In genomic region chr2:27065128-27065527, GRCh38 we compare ENCODE assay signal across 14 cellular contexts. TPM values are rescaled to one million over a fixed set of nuclear protein-coding genes. Genes with fewer than 3 reads are reported as not detected.
DNase-seq lines count a peak whose midpoint lies in the region; ATAC-seq and TF ChIP-seq lines count a peak whose summit lies in the region.
"Had no signal": no experiment of that assay in that cellular context is flagged by ENCODE, and none has a peak within 500 bp of the region (broad histone marks: within the 10 kb centered on the region; RNA-seq: fewer than 3 reads in every experiment).

No MANE protein-coding gene starts in this region.

- H3K27ac ChIP-seq in SK-N-SH (ENCODE audit: low read depth in 2 of 2, low read length in 1 of 2) = no peak overlapping the region
- no peak overlapping the region for H3K27ac ChIP-seq in heart left ventricle
- H3K27ac ChIP-seq: BLaER1, GM23248 had no signal

- TF ChIP-seq CTCF in SK-N-SH (IDR thresholded peaks at IDR 0.05) (no peak), heart left ventricle (IDR thresholded peaks at IDR 0.05) (no peak)

- H3K4me2 ChIP-seq in SK-N-SH = no peak overlapping the region
- H3K4me2 ChIP-seq: BLaER1 had no signal

- no peak for TF ChIP-seq EP300 in SK-N-SH (IDR thresholded peaks at IDR 0.05; ENCODE audit: borderline replicate concordance in 1 of 2, low read depth in 1 of 2, low read length in 1 of 2)

- CTCF ChIA-PET in SK-N-SH (lab: Yijun Ruan, JAX) = interaction anchor here (1.1 to 18.5 kb wide), 4 partner anchors 12 to 104 kb away, joined by 3 to 227 read pairs (median 59); partner anchors contain the start of genes AGBL5, EMILIN1 and KHK

- peaks cover 58% of the 10 kb centered on the region for H3K79me2 ChIP-seq in SK-N-SH (ENCODE audit: insufficient read depth)

- POLR2A ChIA-PET in SK-N-SH (lab: Yijun Ruan, JAX) = interaction anchor here (2.4 to 3.4 kb wide), 3 partner anchors 9 to 14 kb away, joined by 10 to 12 read pairs (median 11); partner anchors contain the start of gene AGBL5

- no peak for ATAC-seq in SK-N-SH treated with all-trans-retinoic acid at 6 μM for 48 hours
- ATAC-seq in left cardiac atrium = no peak
- no peak for ATAC-seq in heart left ventricle
- ATAC-seq in left colon = peak; percentile 55
- no peak for ATAC-seq in HG03108 (IDR thresholded peaks at IDR 0.05; ENCODE audit: unreplicated experiment)

- no peak for TF ChIP-seq POLR2A in heart left ventricle (IDR thresholded peaks at IDR 0.05)

- no peak overlapping the region for H2AFZ ChIP-seq in SK-N-SH (ENCODE audit: low read depth)
- H2AFZ ChIP-seq: GM23248 had no signal

- no peaks in the 10 kb centered on the region for H3K9me3 ChIP-seq in SK-N-SH
- no peaks in the 10 kb centered on the region for H3K9me3 ChIP-seq in heart left ventricle
- H3K9me3 ChIP-seq: BLaER1, HAP-1 had no signal

- peaks cover 47 to 51% of the 10 kb centered on the region in 2 experiments for H3K36me3 ChIP-seq in SK-N-SH (replicated peaks in 1 of 2; ENCODE audit: control insufficient read depth in 1 of 2, insufficient read depth in 2 of 2, low read length in 1 of 2)
- peaks cover 0 to 71% (median 55%) of the 10 kb centered on the region in 9 donors for H3K36me3 ChIP-seq in heart left ventricle

- H3K9me2 ChIP-seq in SK-N-SH = no peaks in the 10 kb centered on the region

- no peak for DNase-seq in SK-N-SH
- peak; percentile 7 for DNase-seq in left cardiac atrium
- DNase-seq in heart left ventricle = no peak
- no peak for DNase-seq in left colon
- DNase-seq in activated CD4-positive, alpha-beta T cell treated with anti-CD3 and anti-CD28 coated beads, Interleukin-2, amount 50 U/mL, for 1 hour = no peak
- DNase-seq: 8988T; CD4-positive, alpha-beta memory T cell; DMS53; DND-41; GM23248 had no signal

- H3K27me3 ChIP-seq in SK-N-SH (ENCODE audit: insufficient read depth) (no peaks in the 10 kb centered on the region), heart left ventricle (no peaks in the 10 kb centered on the region)
- H3K27me3 ChIP-seq: BLaER1 had no signal

- H3K4me3 ChIP-seq in SK-N-SH (ENCODE audit: low read depth in 2 of 2, low read length in 1 of 2) (no peak overlapping the region), heart left ventricle (no peak overlapping the region)
- H3K4me3 ChIP-seq: BLaER1, GM23248, HAP-1 had no signal

- peaks cover 12 to 25% of the 10 kb centered on the region in 2 experiments for H3K4me1 ChIP-seq in SK-N-SH (ENCODE audit: control insufficient read depth in 1 of 2, insufficient read depth in 2 of 2, low read depth in 1 of 2, low read length in 1 of 2)
- H3K4me1 ChIP-seq in heart left ventricle = peaks cover 3 to 30% (median 17%) of the 10 kb centered on the region in 12 donors
- H3K4me1 ChIP-seq: HAP-1 had no signal

- no peak for TF ChIP-seq RAD21 in SK-N-SH (IDR thresholded peaks at IDR 0.05; ENCODE audit: low read length)

- WGBS in SK-N-SH (ENCODE audit: low lambda C conversion rate) = 89% methylated on average over 3 of the region's 3 CpGs
- WGBS in heart left ventricle, 4 donors = 76 to 89% (median 85%) methylated on average over 3 of the region's 3 CpGs

- peaks cover 23% of the 10 kb centered on the region for H3F3A ChIP-seq in SK-N-SH (replicated peaks; ENCODE audit: insufficient read depth)

- intact Hi-C loops in left cardiac atrium (cut with DNase I) = no loop called here
- intact Hi-C loops in heart left ventricle (cut with DNase I) = no loop called here
- intact Hi-C loops in left colon (cut with DNase I, micrococcal nuclease) = no loop called here

- H4K20me1 ChIP-seq in SK-N-SH (ENCODE audit: insufficient read depth) = peaks cover 14% of the 10 kb centered on the region

- H3K9ac ChIP-seq in SK-N-SH = no peak overlapping the region
- H3K9ac ChIP-seq: BLaER1, GM23248 had no signal

TF ChIP-seq in SK-N-SH, 30 proteins besides CTCF, POLR2A, EP300 and RAD21 (continues in another document):
- 0 out of 2 replicates have a peak, but pooled peaks have one; percentile 11 for TF ChIP-seq POLR2AphosphoS5 (IDR thresholded peaks at IDR 0.05; ENCODE audit: low read depth, low read length)
- TF ChIP-seq FOSL2 (IDR thresholded peaks at IDR 0.05; ENCODE audit: borderline replicate concordance, low read depth) = no peak

TF ChIP-seq in SK-N-SH treated with all-trans-retinoic acid at 6 μM for 48 hours, 23 proteins besides CTCF, POLR2A, EP300 and RAD21 (continues in another document):
- TF ChIP-seq OSR1 (CRISPR knock-in tag; IDR thresholded peaks at IDR 0.05) (no peak), ZNF70 (CRISPR knock-in tag; IDR thresholded peaks at IDR 0.05) (no peak), TCF4 (CRISPR knock-in tag; IDR thresholded peaks at IDR 0.05; ENCODE audit: borderline replicate concordance) (no peak), ARNTL (CRISPR knock-in tag; IDR thresholded peaks at IDR 0.05; ENCODE audit: borderline replicate concordance, low read depth) (no peak), PPARA (CRISPR knock-in tag; IDR thresholded peaks at IDR 0.05; ENCODE audit: borderline replicate concordance) (no peak), ZNF8 (CRISPR knock-in tag; IDR thresholded peaks at IDR 0.05) (no peak), ZC3H10 (CRISPR knock-in tag; IDR thresholded peaks at IDR 0.05) (no peak), TSHZ2 (CRISPR knock-in tag; IDR thresholded peaks at IDR 0.05) (no peak), RARB (CRISPR knock-in tag; IDR thresholded peaks at IDR 0.05) (no peak)

RNA-seq across cellular contexts. Expression of gene OST4, which starts 6.3 kb away (rescaled TPM):
- polyA plus RNA-seq in SK-N-SH (2012; rRNA removed) (876 and 1,851 TPM in 2 replicates), heart left ventricle (100 to 1,000 TPM; 335 to 517 TPM)
- polyA plus RNA-seq in SK-N-SH (2012; cell fraction: cytosol; rRNA removed) = 1,232 and 1,463 TPM in 2 replicates
- 356 and 431 TPM in 2 replicates for polyA plus RNA-seq in SK-N-SH (2012; cell fraction: nucleus; rRNA removed)
- total RNA-seq in left cardiac atrium (100 to 1,000 TPM; 364 to 404 TPM), heart left ventricle (100 to 1,000 TPM; 215 to 466 (median 343) TPM), left colon (100 to 1,000 TPM; 243 to 278 TPM)

RNA-seq across cellular contexts. Expression of gene EMILIN1, which starts 13.3 kb away (rescaled TPM):
- polyA plus RNA-seq in SK-N-SH (2012; rRNA removed) = 184 and 286 TPM in 2 replicates
- 96.2 and 169 TPM in 2 replicates for polyA plus RNA-seq in SK-N-SH (2012; cell fraction: cytosol; rRNA removed)
- polyA plus RNA-seq in SK-N-SH (2012; cell fraction: nucleus; rRNA removed) = 206 and 267 TPM in 2 replicates
- 10 to 100 TPM; 41.1 to 46.6 TPM for total RNA-seq in left cardiac atrium
- 10 to 100 TPM in 8 of 9 donors, 1 to 10 TPM in 1; 7.5 to 76.9 (median 16.3) TPM for total RNA-seq in heart left ventricle
- 10 to 100 TPM; 21.0 to 31.2 TPM for polyA plus RNA-seq in heart left ventricle
- total RNA-seq in left colon = 10 to 100 TPM in 1 of 2 donors, 1 to 10 TPM in 1; 8.4 to 41.6 TPM

RNA-seq across cellular contexts. Expression of gene AGBL5, which starts 13.7 kb away (rescaled TPM):
- 45.5 and 47.8 TPM in 2 replicates for polyA plus RNA-seq in SK-N-SH (2012; rRNA removed)
- polyA plus RNA-seq in SK-N-SH (2012; cell fraction: cytosol; rRNA removed) = 32.0 and 43.2 TPM in 2 replicates
- polyA plus RNA-seq in SK-N-SH (2012; cell fraction: nucleus; rRNA removed) = 33.7 and 37.7 TPM in 2 replicates
- 10 to 100 TPM in 1 of 2 donors, 1 to 10 TPM in 1; 8.4 to 12.0 TPM for total RNA-seq in left cardiac atrium
- total RNA-seq in heart left ventricle = 10 to 100 TPM in 4 of 9 donors, 1 to 10 TPM in 5; 4.9 to 12.5 (median 9.9) TPM
- polyA plus RNA-seq in heart left ventricle = 1 to 10 TPM; 4.5 to 7.9 TPM
- 10 to 100 TPM; 14.7 to 16.1 TPM for total RNA-seq in left colon

RNA-seq across cellular contexts. Expression of gene KHK, which starts 21.4 kb away (rescaled TPM):
- polyA plus RNA-seq in SK-N-SH (2012; rRNA removed) = 6.5 and 10.3 TPM in 2 replicates
- polyA plus RNA-seq in SK-N-SH (2012; cell fraction: cytosol; rRNA removed) = 5.2 and 7.6 TPM in 2 replicates
- 12.4 and 21.0 TPM in 2 replicates for polyA plus RNA-seq in SK-N-SH (2012; cell fraction: nucleus; rRNA removed)
- total RNA-seq in left cardiac atrium = 1 to 10 TPM; 3.0 to 4.3 TPM
- 1 to 10 TPM in 8 of 9 donors, under 1 TPM in 1; 0.89 to 3.9 (median 1.8) TPM for total RNA-seq in heart left ventricle
- 1 to 10 TPM; 1.3 to 2.0 TPM for polyA plus RNA-seq in heart left ventricle
- 10 to 100 TPM in 1 of 2 donors, 1 to 10 TPM in 1; 8.8 to 13.4 TPM for total RNA-seq in left colon
- total RNA-seq: GM23248 had no signal

RNA-seq across cellular contexts. Expression of gene TMEM214, which starts 32.4 kb away (rescaled TPM):
- polyA plus RNA-seq in SK-N-SH (2012; rRNA removed) (69.4 and 80.2 TPM in 2 replicates), heart left ventricle (10 to 100 TPM; 27.4 to 57.0 TPM)
- 25.4 and 37.4 TPM in 2 replicates for polyA plus RNA-seq in SK-N-SH (2012; cell fraction: cytosol; rRNA removed)
- 176 and 217 TPM in 2 replicates for polyA plus RNA-seq in SK-N-SH (2012; cell fraction: nucleus; rRNA removed)
- total RNA-seq in left cardiac atrium (10 to 100 TPM; 39.1 to 66.5 TPM), heart left ventricle (10 to 100 TPM; 18.3 to 58.0 (median 31.6) TPM), left colon (10 to 100 TPM; 70.2 to 89.7 TPM)
